Comparison of ENCODE assay signal across 1 cellular context in genomic region chr7:2165610-2166594, GRCh38.
TF ChIP-seq lines count a peak whose summit lies in the region.

No MANE protein-coding gene starts in this region.

TF ChIP-seq in GM12878, 131 proteins besides CTCF, POLR2A, EP300 and RAD21 (continued from another document and continues in another):
- no peak for TF ChIP-seq REST (IDR thresholded peaks at IDR 0.05; ENCODE audit: low read depth, low read length)
- peak; percentile 67; the same call in 1 of the 2 replicates for TF ChIP-seq ZNF24 (IDR thresholded peaks at IDR 0.05)
- peak; percentile 100 for TF ChIP-seq MTA2 (IDR thresholded peaks at IDR 0.05; ENCODE audit: low read depth)
- TF ChIP-seq SMAD5 (IDR thresholded peaks at IDR 0.05; ENCODE audit: low read depth) = no peak
- TF ChIP-seq RCOR1 (conservative IDR thresholded peaks at IDR 0.05; ENCODE audit: low read depth, low read length) = no peak
- TF ChIP-seq RBBP5 (conservative IDR thresholded peaks at IDR 0.05) = no peak
- TF ChIP-seq USF1 (IDR thresholded peaks at IDR 0.05; ENCODE audit: borderline replicate concordance, extremely low read length, insufficient read depth, low read depth, low read length) = no peak
- no peak for TF ChIP-seq POLR2AphosphoS2 (IDR thresholded peaks at IDR 0.05; ENCODE audit: low read depth, low read length)
- TF ChIP-seq CUX1 (IDR thresholded peaks at IDR 0.05; ENCODE audit: insufficient replicate concordance, low read depth, low read length) = no peak
- peak; percentile 85 for TF ChIP-seq TCF3 (IDR thresholded peaks at IDR 0.05; ENCODE audit: borderline replicate concordance, insufficient read depth, low read depth, low read length)
- peak; percentile 86 for TF ChIP-seq IRF4 (IDR thresholded peaks at IDR 0.05; ENCODE audit: low read depth, low read length)
- no peak for TF ChIP-seq ZNF274 (IDR thresholded peaks at IDR 0.05; ENCODE audit: insufficient read depth, insufficient read length)
- no peak for TF ChIP-seq NR2C2 (IDR thresholded peaks at IDR 0.05; ENCODE audit: borderline replicate concordance, control insufficient read depth, insufficient read length, low read depth)
- no peak for TF ChIP-seq ESRRA (IDR thresholded peaks at IDR 0.05; ENCODE audit: low read length)
- TF ChIP-seq SREBF2 (IDR thresholded peaks at IDR 0.05; ENCODE audit: low read length) = no peak
- TF ChIP-seq SUPT20H (IDR thresholded peaks at IDR 0.05; ENCODE audit: borderline replicate concordance, control insufficient read depth, low read depth, low read length) = no peak
- no peak for TF ChIP-seq BRCA1 (IDR thresholded peaks at IDR 0.05; ENCODE audit: low read depth, low read length)
- no peak for TF ChIP-seq ETV6 (conservative IDR thresholded peaks at IDR 0.05 in 1 of 2, IDR thresholded peaks at IDR 0.05 in 1 of 2; ENCODE audit: borderline replicate concordance in 1 of 2, low read depth in 1 of 2)
- peak; percentile 93 for TF ChIP-seq IKZF1 (conservative IDR thresholded peaks at IDR 0.05)
- peak; percentile 93 to 95 for TF ChIP-seq IKZF2 (IDR thresholded peaks at IDR 0.05)
- no peak; the same call in 1 of the 2 replicates for TF ChIP-seq TCF7 (IDR thresholded peaks at IDR 0.05; ENCODE audit: borderline replicate concordance)
- TF ChIP-seq SRF (IDR thresholded peaks at IDR 0.05; ENCODE audit: low read depth in 2 of 2, low read length in 2 of 2) = no peak
- TF ChIP-seq CREM (IDR thresholded peaks at IDR 0.05; ENCODE audit: low read depth) = peak; percentile 78
- peak; percentile 59 for TF ChIP-seq SKIL (IDR thresholded peaks at IDR 0.05; ENCODE audit: low read depth, poor library complexity, severe bottlenecking)
- TF ChIP-seq HCFC1 (IDR thresholded peaks at IDR 0.05; ENCODE audit: low read length) = no peak
- 0 out of 2 replicates have a peak, but pooled peaks have one; percentile 62 for TF ChIP-seq SMARCA5 (IDR thresholded peaks at IDR 0.05)
- no peak for TF ChIP-seq USF2 (IDR thresholded peaks at IDR 0.05; ENCODE audit: borderline replicate concordance, low read depth, low read length)
- no peak for TF ChIP-seq KAT2A (conservative IDR thresholded peaks at IDR 0.05; ENCODE audit: control insufficient read depth, low read depth, low read length)
- TF ChIP-seq CHD1 (IDR thresholded peaks at IDR 0.05; ENCODE audit: low read depth, low read length) = no peak
- peak; percentile 96 for TF ChIP-seq NR2F1 (conservative IDR thresholded peaks at IDR 0.05)
- TF ChIP-seq CHD2 (IDR thresholded peaks at IDR 0.05; ENCODE audit: borderline replicate concordance, low read depth, low read length) = peak; percentile 72; the same call in 1 of the 2 replicates
- TF ChIP-seq ASH2L (IDR thresholded peaks at IDR 0.05; ENCODE audit: borderline replicate concordance, low read depth) = no peak
- TF ChIP-seq RELB (IDR thresholded peaks at IDR 0.05; ENCODE audit: low read depth) = peak; percentile 82; the same call in 1 of the 2 replicates
- no peak for TF ChIP-seq FOXK2 (IDR thresholded peaks at IDR 0.05)
- TF ChIP-seq NBN (IDR thresholded peaks at IDR 0.05) = peak; percentile 95
- no peak for TF ChIP-seq HSF1 (IDR thresholded peaks at IDR 0.05; ENCODE audit: low read depth, low read length)
- TF ChIP-seq MEF2A (IDR thresholded peaks at IDR 0.05; ENCODE audit: insufficient read depth, low read depth, low read length) = no peak
- TF ChIP-seq ATF2 (IDR thresholded peaks at IDR 0.05; ENCODE audit: low read length) = peak; percentile 62
- no peak for TF ChIP-seq IRF5 (IDR thresholded peaks at IDR 0.05; ENCODE audit: borderline replicate concordance)
- peak; percentile 75; the same call in 1 of the 2 replicates for TF ChIP-seq CREB1 (IDR thresholded peaks at IDR 0.05; ENCODE audit: low read depth)
- TF ChIP-seq SPI1 (IDR thresholded peaks at IDR 0.05; ENCODE audit: borderline replicate concordance, insufficient read depth, low read depth, low read length) = peak; percentile 34; the same call in 1 of the 2 replicates
